23 cellular contexts compared by ENCODE assay signal in the genomic region with DNA sequence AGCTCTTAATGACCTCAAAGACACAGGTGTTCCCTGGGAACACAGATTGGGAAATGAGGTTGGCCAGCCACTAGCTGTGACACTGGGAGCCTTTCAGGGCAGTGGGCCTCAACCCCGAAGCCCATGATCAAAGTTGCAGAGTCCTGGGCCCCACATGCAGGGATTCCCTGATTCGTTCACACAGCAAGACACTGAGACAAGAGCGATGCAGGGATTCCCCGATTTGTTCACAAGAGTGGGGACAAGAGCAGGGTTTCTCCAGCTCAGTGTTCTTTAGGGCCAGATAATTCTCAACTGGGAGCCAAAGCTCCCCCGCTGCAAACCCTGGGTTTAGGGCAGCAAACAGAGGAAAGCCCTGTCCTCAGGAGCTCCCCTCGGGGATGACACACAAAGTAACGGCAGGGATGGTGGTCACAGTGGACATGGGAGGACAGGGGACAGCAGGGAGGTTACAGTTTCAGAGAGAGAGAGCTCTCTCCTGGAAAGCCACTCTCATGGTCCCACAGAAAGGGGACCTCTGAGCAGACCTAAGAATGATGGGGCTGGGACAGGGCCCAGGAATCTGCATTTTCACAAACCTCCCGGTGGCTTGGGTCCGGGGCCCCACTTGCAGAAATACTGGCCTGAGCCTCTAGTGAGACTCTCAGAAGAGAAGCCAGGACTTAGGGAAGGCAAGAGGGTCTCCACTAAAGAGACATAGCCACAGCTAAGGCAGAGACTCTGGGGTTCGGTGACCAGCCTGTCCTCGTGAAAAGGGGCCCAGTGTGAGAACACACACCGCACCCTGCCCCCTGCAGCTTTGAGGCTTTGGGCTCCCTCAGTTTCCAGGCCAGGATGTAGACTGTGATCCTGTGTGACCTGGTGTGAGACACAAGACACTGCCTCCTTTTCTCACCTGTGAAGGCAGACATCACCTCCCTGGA. TPM values are rescaled to one million over a fixed set of nuclear protein-coding genes. Genes with fewer than 3 reads are reported as not detected.
DNase-seq lines count a peak whose midpoint lies in the region; ATAC-seq and TF ChIP-seq lines count a peak whose summit lies in the region.
"Had no signal": no experiment of that assay in that cellular context is flagged by ENCODE, and none has a peak within 500 bp of the region (broad histone marks: within the 10 kb centered on the region; RNA-seq: fewer than 3 reads in every experiment).

No MANE protein-coding gene starts in this region.

- no peak overlapping the region for H3K27ac ChIP-seq in SK-N-SH (ENCODE audit: low read depth in 2 of 2, low read length in 1 of 2)
- H3K27ac ChIP-seq in right atrium auricular region: no peak overlapping the region
- no peak overlapping the region for H3K27ac ChIP-seq in neuronal stem cell (replicated peaks; ENCODE audit: low read length)
- H3K27ac ChIP-seq: 22Rv1, dorsolateral prefrontal cortex, psoas muscle, thoracic aorta had no signal

- no peaks in the 10 kb centered on the region; a peak in 1 of 4 replicates for H3K4me1 ChIP-seq in SK-N-SH (ENCODE audit: control insufficient read depth in 1 of 2, insufficient read depth in 2 of 2, low read depth in 1 of 2, low read length in 1 of 2)
- H3K4me1 ChIP-seq in right atrium auricular region: no peaks in the 10 kb centered on the region
- H3K4me1 ChIP-seq in neuronal stem cell (ENCODE audit: control insufficient read depth in 2 of 2, insufficient read depth in 1 of 2, low read depth in 1 of 2, low read length in 2 of 2): peaks cover 0 to 1% of the 10 kb centered on the region in 2 donors
- H3K4me1 ChIP-seq: psoas muscle had no signal

- POLR2A ChIA-PET in SK-N-SH (lab: Yijun Ruan, JAX): no interaction called here

- WGBS in SK-N-SH (ENCODE audit: low lambda C conversion rate): 65% methylated on average over 11 of the region's 12 CpGs
- WGBS in neuronal stem cell (ENCODE audit: extremely low coverage in 2 of 2, insufficient read length in 2 of 2, insufficient replicate concordance in 1 of 2), 2 donors: no CpG with 5 or more reads among the region's 12 CpGs

- H3K14ac ChIP-seq in neuronal stem cell (ENCODE audit: low read length): no peak overlapping the region

- no peak for ATAC-seq in SK-N-SH treated with all-trans-retinoic acid at 6 μM for 48 hours
- no peak for ATAC-seq in left ventricle myocardium superior
- ATAC-seq: psoas muscle; stimulated activated effector memory CD8-positive, alpha-beta T cell treated with anti-CD3 and anti-CD28 coated beads, Interleukin-12 subunit alpha, Interleukin-12 subunit beta, amount 100 ng/mL, for 72 hours had no signal

- in situ Hi-C loops in ACHN (cut with HindIII; ENCODE audit: low pct_ligation_motif_present, low pct_unique_long_range_greater_than_20kb, low sequenced_read_pairs): no loop called here

- no peaks in the 10 kb centered on the region for H3K9me2 ChIP-seq in SK-N-SH

- H2AFZ ChIP-seq in SK-N-SH (ENCODE audit: low read depth) (no peak overlapping the region), neuronal stem cell (ENCODE audit: low read length) (no peak overlapping the region)

- peak overlapping the region; percentile 56 for H2AK5ac ChIP-seq in neuronal stem cell (ENCODE audit: low read depth, low read length)

- no peak for TF ChIP-seq RAD21 in SK-N-SH (IDR thresholded peaks at IDR 0.05; ENCODE audit: low read length)

- H3K79me1 ChIP-seq in neuronal stem cell (ENCODE audit: low read depth, low read length): no peaks in the 10 kb centered on the region

- no peaks in the 10 kb centered on the region for H3F3A ChIP-seq in SK-N-SH (replicated peaks; ENCODE audit: insufficient read depth)

- DNase-seq in SK-N-SH: peak; percentile 5
- DNase-seq in right atrium auricular region (ENCODE audit: low spot score): peak; percentile 54
- DNase-seq in left ventricle myocardium superior: no peak
- no peak for DNase-seq in neuronal stem cell (ENCODE audit: low spot score)
- DNase-seq in ACHN: no peak
- DNase-seq in NCI-H510A (lab: John Stamatoyannopoulos, UW): no peak
- DNase-seq in NCI-H146 treated with DMSO at 0.1 percent for 48 hours (lab: John Stamatoyannopoulos, UW; ENCODE audit: unreplicated experiment): no peak
- DNase-seq: activated CD4-positive, alpha-beta T cell treated with anti-CD3 and anti-CD28 coated beads for 4 hours; central memory CD4-positive, alpha-beta T cell; DMS153; immature natural killer cell; MM.1S; NCI-H146; NCI-H2171 treated with DMSO at 0.1 percent for 48 hours; NCI-H69; stimulated activated CD4-positive, alpha-beta T cell treated with anti-CD3 and anti-CD28 coated beads, Interleukin-1b, Interleukin-23, amount 100 ng/mL, for 48 hours had no signal

- H3K36me3 ChIP-seq in SK-N-SH (replicated peaks in 1 of 2; ENCODE audit: control insufficient read depth in 1 of 2, insufficient read depth in 2 of 2, low read length in 1 of 2) (no peaks in the 10 kb centered on the region), right atrium auricular region (no peaks in the 10 kb centered on the region), neuronal stem cell (replicated peaks in 1 of 2; ENCODE audit: control insufficient read depth in 2 of 2, insufficient read depth in 2 of 2, low read length in 2 of 2) (no peaks in the 10 kb centered on the region)
- H3K36me3 ChIP-seq: thoracic aorta had no signal

- H4K91ac ChIP-seq in neuronal stem cell (ENCODE audit: low read depth, low read length, poor library complexity): peak overlapping the region; percentile 50

- CTCF ChIA-PET in SK-N-SH (lab: Yijun Ruan, JAX): interaction anchor here (0.8 to 2.7 kb wide), 5 partner anchors 8 to 104 kb away, joined by 3 to 14 read pairs (median 3); no protein-coding TSS in a partner anchor

- H3K23ac ChIP-seq in neuronal stem cell (ENCODE audit: low read depth, low read length, poor library complexity): peak overlapping the region; percentile 58

- no peak for TF ChIP-seq EP300 in SK-N-SH (IDR thresholded peaks at IDR 0.05; ENCODE audit: borderline replicate concordance in 1 of 2, low read depth in 1 of 2, low read length in 1 of 2)

- no peaks in the 10 kb centered on the region for H3K9me3 ChIP-seq in SK-N-SH
- no peaks in the 10 kb centered on the region for H3K9me3 ChIP-seq in right atrium auricular region
- no peaks in the 10 kb centered on the region for H3K9me3 ChIP-seq in neuronal stem cell (replicated peaks in 1 of 2; ENCODE audit: control insufficient read depth in 2 of 2, insufficient read depth in 1 of 2, low read depth in 1 of 2, low read length in 2 of 2)
- H3K9me3 ChIP-seq: psoas muscle, thoracic aorta had no signal

- H3K4me2 ChIP-seq in SK-N-SH: no peak overlapping the region
- H3K4me2 ChIP-seq in neuronal stem cell (ENCODE audit: insufficient read depth, low read length, poor library complexity, severe bottlenecking): no peak overlapping the region

- no peak overlapping the region for H4K8ac ChIP-seq in neuronal stem cell (ENCODE audit: low read depth, low read length)

- H4K20me1 ChIP-seq in SK-N-SH (ENCODE audit: insufficient read depth): no peaks in the 10 kb centered on the region

- H3K9ac ChIP-seq in SK-N-SH (no peak overlapping the region), neuronal stem cell (ENCODE audit: low read depth, low read length, poor library complexity) (no peak overlapping the region)

- no peak overlapping the region for H3K18ac ChIP-seq in neuronal stem cell (ENCODE audit: low read length)

- H2BK120ac ChIP-seq in neuronal stem cell (ENCODE audit: low read depth, low read length): no peak overlapping the region

- H2BK12ac ChIP-seq in neuronal stem cell (ENCODE audit: low read length): no peak overlapping the region

- H3K4me3 ChIP-seq in SK-N-SH (ENCODE audit: low read depth in 2 of 2, low read length in 1 of 2) (no peak overlapping the region), right atrium auricular region (no peak overlapping the region), neuronal stem cell (ENCODE audit: low read length in 2 of 2) (no peak overlapping the region)
- H3K4me3 ChIP-seq: dorsolateral prefrontal cortex, GM12878, psoas muscle, thoracic aorta had no signal

- no peak for TF ChIP-seq CTCF in SK-N-SH (IDR thresholded peaks at IDR 0.05)
- no peak for TF ChIP-seq CTCF in right atrium auricular region (IDR thresholded peaks at IDR 0.05)

- no peaks in the 10 kb centered on the region for H3K79me2 ChIP-seq in SK-N-SH (ENCODE audit: insufficient read depth)

- H3K4ac ChIP-seq in neuronal stem cell (ENCODE audit: low read length): no peak overlapping the region

- intact Hi-C loops in left ventricle myocardium superior (cut with micrococcal nuclease): no loop called here

- no peak overlapping the region for H2BK5ac ChIP-seq in neuronal stem cell (ENCODE audit: low read length)

- no peaks in the 10 kb centered on the region; the same call in 1 of the 2 replicates for H3K27me3 ChIP-seq in SK-N-SH (ENCODE audit: insufficient read depth)
- no peaks in the 10 kb centered on the region for H3K27me3 ChIP-seq in right atrium auricular region
- H3K27me3 ChIP-seq in neuronal stem cell (ENCODE audit: control insufficient read depth in 3 of 3, insufficient read depth in 3 of 3, low read depth in 1 of 3, low read length in 3 of 3): peaks cover 0 to 28% (median 0%) of the 10 kb centered on the region in 3 experiments
- H3K27me3 ChIP-seq: dorsolateral prefrontal cortex had no signal

- no peak overlapping the region for H2BK15ac ChIP-seq in neuronal stem cell (ENCODE audit: low read length)

TF ChIP-seq in SK-N-SH, 30 proteins besides CTCF, POLR2A, EP300 and RAD21 (continues in another document):
- TF ChIP-seq FOXJ3 (CRISPR knock-in tag; IDR thresholded peaks at IDR 0.05) (no peak), POLR2AphosphoS5 (IDR thresholded peaks at IDR 0.05; ENCODE audit: low read depth, low read length) (no peak), FOXM1 (IDR thresholded peaks at IDR 0.05; ENCODE audit: low read depth) (no peak)

TF ChIP-seq in SK-N-SH treated with all-trans-retinoic acid at 6 μM for 48 hours, 23 proteins besides CTCF, POLR2A, EP300 and RAD21 (continues in another document):
- TF ChIP-seq PPARA (CRISPR knock-in tag; IDR thresholded peaks at IDR 0.05; ENCODE audit: borderline replicate concordance): no peak

RNA-seq across cellular contexts. Expression of gene GNAZ, which starts 7.4 kb away (rescaled TPM):
- polyA plus RNA-seq in SK-N-SH (2012; rRNA removed): 5.4 and 6.5 TPM in 2 replicates
- 3.9 and 6.3 TPM in 2 replicates for polyA plus RNA-seq in SK-N-SH (2012; cell fraction: cytosol; rRNA removed)
- polyA plus RNA-seq in SK-N-SH (2012; cell fraction: nucleus; rRNA removed): 3.5 and 8.9 TPM in 2 replicates
- total RNA-seq in right atrium auricular region: 1 to 10 TPM; 1.9 to 3.2 TPM
- total RNA-seq in left ventricle myocardium superior: 3.3 TPM
- polyA plus RNA-seq in neuronal stem cell (2013, experiment 1 of 2): 36.9 TPM
- 37.0 TPM for polyA plus RNA-seq in neuronal stem cell (2013, experiment 2 of 2)

Comparison
In these comparisons a context has a peak if more than half of its experiments do, and no peak if none do; other contexts are left out.
1. DNase-seq: peak in SK-N-SH (single experiment) and right atrium auricular region (single experiment); none in left ventricle myocardium superior (single experiment), neuronal stem cell (single experiment), ACHN (single experiment), NCI-H510A (single experiment) and NCI-H146 treated with DMSO at 0.1 percent for 48 hours (single experiment).